ENCODE assay signal across 1 cellular context in genomic region chr22:32809786-32810185, GRCh38.
TF ChIP-seq lines count a peak whose summit lies in the region.

No MANE protein-coding gene starts in this region.

TF ChIP-seq in IMR-90, 13 proteins besides CTCF, POLR2A, EP300 and RAD21 (continued from another document):
- TF ChIP-seq, protein P1, sequence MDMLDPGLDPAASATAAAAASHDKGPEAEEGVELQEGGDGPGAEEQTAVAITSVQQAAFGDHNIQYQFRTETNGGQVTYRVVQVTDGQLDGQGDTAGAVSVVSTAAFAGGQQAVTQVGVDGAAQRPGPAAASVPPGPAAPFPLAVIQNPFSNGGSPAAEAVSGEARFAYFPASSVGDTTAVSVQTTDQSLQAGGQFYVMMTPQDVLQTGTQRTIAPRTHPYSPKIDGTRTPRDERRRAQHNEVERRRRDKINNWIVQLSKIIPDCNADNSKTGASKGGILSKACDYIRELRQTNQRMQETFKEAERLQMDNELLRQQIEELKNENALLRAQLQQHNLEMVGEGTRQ (IDR thresholded peaks at IDR 0.05; ENCODE audit: low read depth, low read length) = no peak
- TF ChIP-seq CEBPB (IDR thresholded peaks at IDR 0.05; ENCODE audit: low read depth, low read length) (no peak), NFE2L2 (IDR thresholded peaks at IDR 0.05; ENCODE audit: low read depth, low read length) (no peak), RCOR1 (IDR thresholded peaks at IDR 0.05; ENCODE audit: insufficient replicate concordance, low read length) (no peak), RFX5 (IDR thresholded peaks at IDR 0.05; ENCODE audit: low read depth, low read length) (no peak)
